ENCODE assay signal across 11 cellular contexts in the genomic region with DNA sequence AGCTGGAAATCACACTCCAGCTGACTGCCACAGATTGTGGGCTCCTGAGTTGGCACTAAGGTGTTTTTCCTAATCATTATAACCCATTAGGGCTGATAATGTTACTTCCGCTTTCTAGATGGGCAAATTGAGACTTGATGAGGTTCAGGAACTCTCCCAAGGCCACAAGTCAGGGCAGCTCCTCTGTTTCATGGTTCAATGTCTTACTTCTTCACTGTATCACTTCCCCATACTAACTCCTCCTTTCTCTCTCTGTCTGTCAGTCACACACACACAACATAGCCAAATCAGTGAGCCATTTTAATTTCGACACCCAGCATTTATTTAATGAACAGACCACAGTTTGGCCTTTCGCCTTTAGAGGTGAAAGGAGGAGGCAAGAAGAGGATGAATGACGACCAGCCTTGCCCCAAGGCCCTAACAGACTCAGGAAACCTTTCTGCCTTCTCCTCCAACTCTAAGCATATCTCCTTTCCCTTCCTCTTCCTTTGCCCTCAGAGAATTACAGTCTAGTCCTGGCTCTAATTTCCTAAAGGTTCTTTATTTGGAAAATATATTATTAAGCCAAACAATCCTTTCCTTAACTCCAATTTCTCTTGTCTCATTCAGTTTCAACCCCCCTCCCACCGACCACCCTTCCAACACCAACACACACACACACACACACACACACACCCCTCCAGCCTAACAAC. TPM values are rescaled to one million over a fixed set of nuclear protein-coding genes. Genes with fewer than 3 reads are reported as not detected.
DNase-seq lines count a peak whose midpoint lies in the region; ATAC-seq and TF ChIP-seq lines count a peak whose summit lies in the region.
"Had no signal": no experiment of that assay in that cellular context is flagged by ENCODE, and none has a peak within 500 bp of the region (broad histone marks: within the 10 kb centered on the region; RNA-seq: fewer than 3 reads in every experiment).

No MANE protein-coding gene starts in this region.

- no peak overlapping the region for H3K27ac ChIP-seq in testis

- H3K36me3 ChIP-seq in testis (ENCODE audit: low read depth, missing control alignments) = no peaks in the 10 kb centered on the region
- H3K36me3 ChIP-seq: prostate gland had no signal

- H3K9me3 ChIP-seq in testis = no peaks in the 10 kb centered on the region
- H3K9me3 ChIP-seq: prostate gland had no signal

- peak; percentile 64 for DNase-seq in GM10266 (ENCODE audit: extremely low spot score)
- DNase-seq in GM03348 (ENCODE audit: low spot score) = no peak
- DNase-seq in testis = no peak
- no peak for DNase-seq in stimulated activated CD4-positive, alpha-beta T cell treated with anti-CD3 and anti-CD28 coated beads, Interleukin-4, amount 100 ng/mL, for 1 hour
- no peak for DNase-seq in activated naive CD4-positive, alpha-beta T cell (lab: John Stamatoyannopoulos, UW)
- DNase-seq: DMS79, NCI-H2107 had no signal

- no peaks in the 10 kb centered on the region for H3K27me3 Mint-ChIP-seq in activated T-helper 17 cell treated with anti-CD3 and anti-CD28 coated beads, Interleukin-2, amount 50 U/mL, for 72 hours

- intact Hi-C loops in testis (cut with DNase I; ENCODE audit: low total_unique reads) = no loop called here

- no peak for TF ChIP-seq POLR2A in testis (IDR thresholded peaks at IDR 0.05)

- no peak overlapping the region for H3K4me3 Mint-ChIP-seq in activated T-helper 17 cell treated with anti-CD3 and anti-CD28 coated beads, Interleukin-2, amount 50 U/mL, for 72 hours

- 78% methylated on average over 5 of the region's 5 CpGs for WGBS in testis, 2 donors

- no peaks in the 10 kb centered on the region for H3K9me3 Mint-ChIP-seq in activated T-helper 17 cell treated with anti-CD3 and anti-CD28 coated beads, Interleukin-2, amount 50 U/mL, for 72 hours

- TF ChIP-seq CTCF in GM10266 (IDR thresholded peaks at IDR 0.05; ENCODE audit: control insufficient read depth, insufficient read depth, low read depth, missing control alignments) (no peak), testis (IDR thresholded peaks at IDR 0.05) (no peak)

- no peak overlapping the region for H3K4me3 ChIP-seq in testis
- H3K4me3 ChIP-seq: prostate gland had no signal

- H3K27ac Mint-ChIP-seq in activated T-helper 17 cell treated with anti-CD3 and anti-CD28 coated beads, Interleukin-2, amount 50 U/mL, for 72 hours = peak overlapping the region; percentile 40

- no peaks in the 10 kb centered on the region for H3K27me3 ChIP-seq in testis

- ATAC-seq in GM21447 (IDR thresholded peaks at IDR 0.05; ENCODE audit: unreplicated experiment) = peak; percentile 99
- peak; percentile 94 for ATAC-seq in HG03457 (IDR thresholded peaks at IDR 0.05; ENCODE audit: unreplicated experiment)
- no peak for ATAC-seq in activated T-helper 17 cell treated with anti-CD3 and anti-CD28 coated beads, Interleukin-2, amount 50 U/mL, for 72 hours (replicated peaks)

- H3K4me1 Mint-ChIP-seq in activated T-helper 17 cell treated with anti-CD3 and anti-CD28 coated beads, Interleukin-2, amount 50 U/mL, for 72 hours = no peaks in the 10 kb centered on the region

- H3K36me3 Mint-ChIP-seq in activated T-helper 17 cell treated with anti-CD3 and anti-CD28 coated beads, Interleukin-2, amount 50 U/mL, for 72 hours (ENCODE audit: low read depth) = no peaks in the 10 kb centered on the region

- H3K4me1 ChIP-seq in testis = peaks cover 16% of the 10 kb centered on the region
- H3K4me1 ChIP-seq: prostate gland had no signal

RNA-seq across cellular contexts. Expression of a gene that starts 18.0 kb away (rescaled TPM):
- total RNA-seq in activated T-helper 17 cell treated with anti-CD3 and anti-CD28 coated beads, Interleukin-2, amount 50 U/mL, for 72 hours = 100 to 1,000 TPM in 1 of 2 donors, 10 to 100 TPM in 1; 71.4 to 164 TPM
- total RNA-seq in testis = 1 to 10 TPM; 6.5 to 8.6 TPM
- 3.9 TPM for polyA plus RNA-seq in testis (ENCODE audit: insufficient read depth, low read depth, low replicate concordance)

Comparison
In these comparisons a context has a peak if more than half of its experiments do, and no peak if none do; other contexts are left out.
1. RNA of a gene that starts 18.0 kb away (total RNA-seq): 71.4 to 164 TPM in activated T-helper 17 cell treated with anti-CD3 and anti-CD28 coated beads, Interleukin-2, amount 50 U/mL, for 72 hours; 6.5 to 8.6 TPM in testis; every median in the first group is over 4 times any median in the second.